ENCODE assay signal across 8 cellular contexts in the genomic region with DNA sequence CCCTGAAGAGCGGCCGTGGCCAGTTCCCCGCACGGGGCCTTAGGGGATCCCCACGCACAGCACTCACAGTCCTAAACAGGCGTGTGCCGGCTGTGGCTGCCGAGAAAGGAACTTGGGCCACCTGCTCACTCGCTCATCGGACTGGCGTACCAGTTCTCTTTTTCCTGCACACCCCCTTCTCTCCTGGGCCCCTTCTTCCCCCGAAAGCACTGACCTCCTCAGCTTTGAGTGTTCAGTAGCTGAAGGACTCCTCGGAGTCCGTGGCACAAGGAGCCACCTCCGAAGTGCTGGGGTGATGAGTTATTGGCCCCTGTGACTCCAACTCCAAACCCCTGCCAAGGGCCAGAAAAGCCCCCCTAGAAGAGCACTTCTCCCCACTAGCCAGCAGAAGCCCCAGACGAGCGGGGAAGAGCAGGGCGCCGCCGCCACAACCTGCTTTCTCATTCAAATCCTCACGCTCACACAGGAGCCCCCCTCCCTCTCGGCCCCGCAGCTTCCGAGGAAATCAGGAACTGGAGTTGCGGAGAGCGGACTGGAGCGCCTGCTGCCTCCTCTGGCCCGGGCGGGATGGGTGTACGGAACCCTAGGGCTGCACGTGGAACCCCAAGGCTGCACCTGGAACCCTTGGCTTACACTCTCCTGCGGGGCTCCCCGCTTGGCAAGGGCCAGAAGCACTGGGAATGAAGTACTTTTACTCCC. TPM values are rescaled to one million over a fixed set of nuclear protein-coding genes. Genes with fewer than 3 reads are reported as not detected.
DNase-seq lines count a peak whose midpoint lies in the region; ATAC-seq, FAIRE-seq and TF ChIP-seq lines count a peak whose summit lies in the region.

A gene with protein sequence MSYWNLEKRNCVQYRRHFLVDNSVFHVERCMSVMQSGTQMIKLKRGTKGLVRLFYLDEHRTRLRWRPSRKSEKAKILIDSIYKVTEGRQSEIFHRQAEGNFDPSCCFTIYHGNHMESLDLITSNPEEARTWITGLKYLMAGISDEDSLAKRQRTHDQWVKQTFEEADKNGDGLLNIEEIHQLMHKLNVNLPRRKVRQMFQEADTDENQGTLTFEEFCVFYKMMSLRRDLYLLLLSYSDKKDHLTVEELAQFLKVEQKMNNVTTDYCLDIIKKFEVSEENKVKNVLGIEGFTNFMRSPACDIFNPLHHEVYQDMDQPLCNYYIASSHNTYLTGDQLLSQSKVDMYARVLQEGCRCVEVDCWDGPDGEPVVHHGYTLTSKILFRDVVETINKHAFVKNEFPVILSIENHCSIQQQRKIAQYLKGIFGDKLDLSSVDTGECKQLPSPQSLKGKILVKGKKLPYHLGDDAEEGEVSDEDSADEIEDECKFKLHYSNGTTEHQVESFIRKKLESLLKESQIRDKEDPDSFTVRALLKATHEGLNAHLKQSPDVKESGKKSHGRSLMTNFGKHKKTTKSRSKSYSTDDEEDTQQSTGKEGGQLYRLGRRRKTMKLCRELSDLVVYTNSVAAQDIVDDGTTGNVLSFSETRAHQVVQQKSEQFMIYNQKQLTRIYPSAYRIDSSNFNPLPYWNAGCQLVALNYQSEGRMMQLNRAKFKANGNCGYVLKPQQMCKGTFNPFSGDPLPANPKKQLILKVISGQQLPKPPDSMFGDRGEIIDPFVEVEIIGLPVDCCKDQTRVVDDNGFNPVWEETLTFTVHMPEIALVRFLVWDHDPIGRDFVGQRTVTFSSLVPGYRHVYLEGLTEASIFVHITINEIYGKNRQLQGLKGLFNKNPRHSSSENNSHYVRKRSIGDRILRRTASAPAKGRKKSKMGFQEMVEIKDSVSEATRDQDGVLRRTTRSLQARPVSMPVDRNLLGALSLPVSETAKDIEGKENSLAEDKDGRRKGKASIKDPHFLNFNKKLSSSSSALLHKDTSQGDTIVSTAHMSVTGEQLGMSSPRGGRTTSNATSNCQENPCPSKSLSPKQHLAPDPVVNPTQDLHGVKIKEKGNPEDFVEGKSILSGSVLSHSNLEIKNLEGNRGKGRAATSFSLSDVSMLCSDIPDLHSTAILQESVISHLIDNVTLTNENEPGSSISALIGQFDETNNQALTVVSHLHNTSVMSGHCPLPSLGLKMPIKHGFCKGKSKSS (N-terminal part only) (minus strand): TSS at position 446 of the 699 bp plus-strand sequence. CDS start 40,847 bp downstream, outside the sequence.

- in situ Hi-C loops in GM12878 (cut with MboI) = no loop called here

- TF ChIP-seq POLR2A in GM12878 (IDR thresholded peaks at IDR 0.05; ENCODE audit: low read depth, low read length) = no peak

- no peaks in the 10 kb centered on the region for H3K4me1 ChIP-seq in GM12878 (ENCODE audit: control insufficient read depth, insufficient read depth, low read length)

- POLR2A ChIA-PET in HEK293T (lab: Yijun Ruan, JAX) (interaction anchor here (0.8 to 1.5 kb wide), 2 partner anchors 62 to 125 kb away, joined by 3 to 4 read pairs; partner anchors contain the start of gene C3orf33), GM12878 (lab: Charles Lee) (no interaction called here)

- peak within 1 kb of the TSS; percentile 99 for H3K4me2 ChIP-seq in GM12878 (ENCODE audit: control insufficient read depth, insufficient read depth)

- FAIRE-seq in GM12878 (lab: Jason Lieb, UNC) = no peak

- no peak for TF ChIP-seq EP300 in GM12878 (IDR thresholded peaks at IDR 0.05; ENCODE audit: borderline replicate concordance in 1 of 2, control insufficient read depth in 1 of 2, low read depth in 2 of 2, low read length in 2 of 2)

- peak within 1 kb of the TSS; percentile 70 for H3K4me3 ChIP-seq in GM12878

- SMC1A ChIA-PET in GM12878 (lab: Charles Lee; ENCODE audit: uncharacterized antibody, unreplicated experiment) = interaction anchor here (1.6 kb wide), 1 partner anchor 43 kb away, joined by 3 read pairs; no protein-coding TSS in a partner anchor

- H3K9me3 ChIP-seq in GM12878 (replicated peaks; ENCODE audit: control insufficient read depth, insufficient read depth, low read length) = no peaks in the 10 kb centered on the region

- BruUV-seq in GM12878 (replicated peaks; lab: Mats Ljungman, UMichigan) = no TSS peak

- no peak within 1 kb of the TSS for H3K27ac ChIP-seq in GM12878 (ENCODE audit: control insufficient read depth, insufficient read depth)

- intact Hi-C loops in GM12878 (cut with micrococcal nuclease; ENCODE audit: unreplicated experiment) = no loop called here

- no peaks in the 10 kb centered on the region for H3K36me3 ChIP-seq in GM12878 (ENCODE audit: control insufficient read depth in 2 of 2, insufficient read depth in 2 of 2, low read length in 1 of 2)

- 5% methylated on average over 33 of the region's 33 CpGs for WGBS in GM12878 (ENCODE audit: insufficient coverage, insufficient replicate concordance, low lambda C conversion rate, missing lambda C conversion rate)

- CTCF ChIA-PET in HEK293T (lab: Yijun Ruan, JAX) = no interaction called here
- CTCF ChIA-PET in GM12878 (lab: Yijun Ruan, JAX) = no interaction called here

- H2AFZ ChIP-seq in GM12878 (ENCODE audit: control insufficient read depth, low read depth, low read length) = peak within 1 kb of the TSS; percentile 79

- TF ChIP-seq CTCF in GM12878 (IDR thresholded peaks at IDR 0.05 in 2 of 3, conservative IDR thresholded peaks at IDR 0.05 in 1 of 3; ENCODE audit: control insufficient read depth in 2 of 3, extremely low read depth in 1 of 3, insufficient read depth in 1 of 3, low read depth in 3 of 3, low read length in 3 of 3) = no peak

- no peaks in the 10 kb centered on the region for H4K20me1 ChIP-seq in GM12878 (ENCODE audit: control insufficient read depth, insufficient read depth)

- RAD21 ChIA-PET in GM12878 (lab: Charles Lee; ENCODE audit: unreplicated experiment) = interaction anchor here (1.2 kb wide), 1 partner anchor 42 kb away, joined by 3 read pairs; no protein-coding TSS in a partner anchor

- H3K27me3 ChIP-seq in GM12878 (replicated peaks in 1 of 2; ENCODE audit: control insufficient read depth in 2 of 2, insufficient read depth in 2 of 2, low read length in 1 of 2) = peaks cover 10 to 19% of the 10 kb centered on the region in 2 experiments

- H3K79me2 ChIP-seq in GM12878 (ENCODE audit: control insufficient read depth, insufficient read depth, low read length) = no peaks in the 10 kb centered on the region

- DNase-seq in ELR (ENCODE audit: low read depth) = peak; percentile 69
- peak; percentile 76 for DNase-seq in HEK293T (ENCODE audit: extremely low spot score)
- peak; percentile 55 for DNase-seq in NCI-H1092 treated with DMSO at 0.1 percent for 48 hours (lab: John Stamatoyannopoulos, UW)
- peak; percentile 34 for DNase-seq in T follicular helper cell (ENCODE audit: low read depth)
- DNase-seq in GM12878 (ENCODE audit: low read depth, low spot score) = no peak
- DNase-seq in hypothalamus (lab: John Stamatoyannopoulos, UW) = peak in 48 of 51 donors; percentile 11 to 74 (median 42)
- DNase-seq in putamen (ENCODE audit: low spot score) = peak; percentile 53
- no peak for DNase-seq in GM19238 (ENCODE audit: insufficient read length, low spot score)

- no peak for TF ChIP-seq RAD21 in GM12878 (IDR thresholded peaks at IDR 0.05; ENCODE audit: insufficient read depth, low read depth, low read length)

- peak within 1 kb of the TSS; percentile 46 for H3K9ac ChIP-seq in GM12878 (ENCODE audit: control insufficient read depth, insufficient read depth, low read length)

- ATAC-seq in GM12878 = peak; percentile 80

TF ChIP-seq in HEK293T, 16 proteins besides CTCF, POLR2A, EP300 and RAD21:
- TF ChIP-seq FOXA1 (IDR thresholded peaks at IDR 0.05) (no peak), SUZ12 (IDR thresholded peaks at IDR 0.05) (no peak), CTBP1 (IDR thresholded peaks at IDR 0.05; ENCODE audit: borderline replicate concordance) (no peak), L3MBTL2 (conservative IDR thresholded peaks at IDR 0.05) (peak; percentile 24; the same call in 1 of the 2 replicates)

TF ChIP-seq in GM12878, 131 proteins besides CTCF, POLR2A, EP300 and RAD21 (continues in another document):
- TF ChIP-seq BHLHE40 (IDR thresholded peaks at IDR 0.05; ENCODE audit: borderline replicate concordance in 1 of 2, low read depth in 2 of 2, low read length in 1 of 2) = peak in 1 of 2 experiments; percentile 17; a peak in 1 of 4 replicates
- TF ChIP-seq SPI1 (IDR thresholded peaks at IDR 0.05; ENCODE audit: borderline replicate concordance, insufficient read depth, low read depth, low read length) = peak; percentile 55
- TF ChIP-seq BMI1 (IDR thresholded peaks at IDR 0.05; ENCODE audit: borderline replicate concordance) = 0 out of 2 replicates have a peak, but pooled peaks have one; percentile 13

RNA-seq across cellular contexts. Expression of the gene that starts here (rescaled TPM):
- 0.10 TPM in 1 of 2 replicates, not detected in the other for total RNA-seq in GM12878 (2013; cell fraction: nucleolus; rRNA removed)
- total RNA-seq in GM12878 (2014; rRNA removed) (0.05 TPM in 1 of 2 replicates, not detected in the other), GM12878 (2014; rRNA removed; fragmentation: Illumina TruSeq; extraction: Trizol) (0.04 and 0.09 TPM in 2 replicates), GM12878 (2021) (0.03 and 0.05 TPM in 2 replicates)
- not detected for polyA plus RNA-seq in GM12878 (2011; ENCODE audit: low read depth)
- polyA plus RNA-seq in GM12878 (2011; rRNA removed) (0.22 and 0.24 TPM in 2 replicates), GM12878 (2014; fragmentation: Illumina TruSeq; extraction: Trizol) (0.03 and 0.06 TPM in 2 replicates), GM12878 (2014; fragmentation: Nextera tagmentation; extraction: Ambion mirVana) (not detected), GM12878 (2014; rRNA removed) (0.05 TPM in 1 of 2 replicates, not detected in the other), GM12878 (2016; fragmentation: Nextera tagmentation; extraction: Ambion mirVana) (under 1 TPM in 1 of 2 experiments, not detected in 1; 0.03 TPM)
- polyA plus RNA-seq in GM12878 (2011; cell fraction: cytosol; rRNA removed) = 0.10 and 0.28 TPM in 2 replicates
- 0.16 and 0.18 TPM in 2 replicates for polyA plus RNA-seq in GM12878 (2011; cell fraction: nucleus; rRNA removed)
- not detected in 2 replicates for polyA plus RNA-seq in GM12878 (2012)
- 0.57 and 0.73 TPM in 2 replicates for polyA minus RNA-seq in GM12878 (2011; rRNA and poly(A)+ RNA removed)
- polyA minus RNA-seq in GM12878 (2011; cell fraction: cytosol; rRNA and poly(A)+ RNA removed) = 0.21 TPM in 1 of 2 replicates, not detected in the other
- 0.48 and 0.60 TPM in 2 replicates for polyA minus RNA-seq in GM12878 (2011; cell fraction: nucleus; rRNA and poly(A)+ RNA removed)

Comparison
In these comparisons a context has a peak if more than half of its experiments do, and no peak if none do; other contexts are left out.
1. Peak in ATAC-seq, H3K4me3 ChIP-seq, H3K9ac ChIP-seq and H3K4me2 ChIP-seq in GM12878; RNA of the gene not detected or under 1 TPM.
2. DNase-seq: peak in ELR (single experiment), HEK293T (single experiment), NCI-H1092 treated with DMSO at 0.1 percent for 48 hours (single experiment), T follicular helper cell (single experiment), hypothalamus (48 of 51) and putamen (single experiment); none in GM12878 (single experiment) and GM19238 (single experiment).